Comparison of ENCODE assay signal across 10 cellular contexts in the genomic region with DNA sequence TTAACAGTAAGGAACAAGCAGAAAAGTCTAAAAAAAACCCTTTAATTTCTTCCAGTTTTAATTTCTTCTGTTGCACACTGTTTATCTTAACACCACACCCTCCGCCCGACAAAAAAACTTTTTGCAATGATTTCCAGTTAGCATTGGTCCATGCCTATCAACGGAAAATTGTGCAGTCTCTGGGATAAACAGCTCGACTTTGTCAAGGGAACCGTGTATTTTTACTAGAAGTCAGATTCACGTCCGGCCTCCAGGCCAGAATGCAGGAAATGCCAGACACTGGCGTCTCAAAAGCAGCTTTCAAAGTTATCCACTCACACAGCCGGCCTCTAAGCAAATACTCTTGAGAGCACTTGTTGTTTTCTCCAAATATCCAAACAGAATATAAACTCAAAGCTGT. TPM values are rescaled to one million over a fixed set of nuclear protein-coding genes. Genes with fewer than 3 reads are reported as not detected.
A peak's percentile ranks its signal among the peaks of the same experiment; 100 is the strongest.
DNase-seq lines count a peak whose midpoint lies in the region; ATAC-seq and TF ChIP-seq lines count a peak whose summit lies in the region.
"Had no signal": no experiment of that assay in that cellular context is flagged by ENCODE, and none has a peak within 500 bp of the region (broad histone marks: within the 10 kb centered on the region; RNA-seq: fewer than 3 reads in every experiment).

No MANE protein-coding gene starts in this region.

- peaks cover 68% of the 10 kb centered on the region for H3K4me1 Mint-ChIP-seq in activated naive CD8-positive, alpha-beta T cell treated with anti-CD3 and anti-CD28 coated beads, Interleukin-2, amount 50 U/mL, for 24 hours
- peaks cover 7% of the 10 kb centered on the region for H3K4me1 Mint-ChIP-seq in MCF 10A (ENCODE audit: insufficient read depth, unreplicated experiment)

- no peaks in the 10 kb centered on the region for H3K27me3 Mint-ChIP-seq in activated naive CD8-positive, alpha-beta T cell treated with anti-CD3 and anti-CD28 coated beads, Interleukin-2, amount 50 U/mL, for 24 hours
- H3K27me3 Mint-ChIP-seq in MCF 10A (ENCODE audit: insufficient read depth, unreplicated experiment) = no peaks in the 10 kb centered on the region

- CTCF ChIA-PET in MCF 10A (lab: Yijun Ruan, JAX) = interaction anchor here (0.8 kb wide), 1 partner anchor 23 kb away, joined by 4 read pairs; no protein-coding TSS in a partner anchor

- no peaks in the 10 kb centered on the region for H3K9me3 ChIP-seq in smooth muscle cell (replicated peaks; ENCODE audit: low read depth)

- peaks cover 54% of the 10 kb centered on the region for H3K36me3 Mint-ChIP-seq in activated naive CD8-positive, alpha-beta T cell treated with anti-CD3 and anti-CD28 coated beads, Interleukin-2, amount 50 U/mL, for 24 hours (ENCODE audit: low read depth)
- H3K36me3 Mint-ChIP-seq in MCF 10A (ENCODE audit: insufficient read depth, unreplicated experiment) = peaks cover 62% of the 10 kb centered on the region

- H4K20me1 ChIP-seq in smooth muscle cell (ENCODE audit: low read depth) = peaks cover 32% of the 10 kb centered on the region

- WGBS in smooth muscle cell (ENCODE audit: low lambda C conversion rate) = 15% methylated on average over 9 of the region's 9 CpGs

- H3K27ac ChIP-seq in smooth muscle cell (ENCODE audit: low read depth) = peak overlapping the region; percentile 73

- H3K27ac Mint-ChIP-seq in activated naive CD8-positive, alpha-beta T cell treated with anti-CD3 and anti-CD28 coated beads, Interleukin-2, amount 50 U/mL, for 24 hours = peak overlapping the region; percentile 56
- no peak overlapping the region for H3K27ac Mint-ChIP-seq in MCF 10A (ENCODE audit: low read depth, unreplicated experiment)

- H3K9me3 Mint-ChIP-seq in activated naive CD8-positive, alpha-beta T cell treated with anti-CD3 and anti-CD28 coated beads, Interleukin-2, amount 50 U/mL, for 24 hours = peaks cover 12% of the 10 kb centered on the region
- H3K9me3 Mint-ChIP-seq in MCF 10A (ENCODE audit: unreplicated experiment) = no peaks in the 10 kb centered on the region

- no peak overlapping the region for H2AFZ ChIP-seq in smooth muscle cell (ENCODE audit: low read depth)

- no peak for TF ChIP-seq CTCF in smooth muscle cell (IDR thresholded peaks at IDR 0.05; ENCODE audit: borderline replicate concordance, insufficient read depth, poor library complexity, severe bottlenecking)
- TF ChIP-seq CTCF in MCF 10A (IDR thresholded peaks at IDR 0.05; ENCODE audit: unreplicated experiment) = no peak

- intact Hi-C loops in left ventricle myocardium superior (cut with micrococcal nuclease) (no loop called here), MCF 10A (cut with micrococcal nuclease) (no loop called here)

- DNase-seq in HCEC 1CT (peak; percentile 18), left ventricle myocardium superior (no peak), smooth muscle cell (lab: John Stamatoyannopoulos, UW; ENCODE audit: unreplicated experiment) (no peak), SIG-M5 treated with dmso at 0.1 percent for 504 hours (lab: John Stamatoyannopoulos, UW; ENCODE audit: unreplicated experiment) (no peak), MCF 10A (ENCODE audit: unreplicated experiment) (no peak), DMS114 treated with DMSO at 0.1 percent for 48 hours (lab: John Stamatoyannopoulos, UW; ENCODE audit: unreplicated experiment) (no peak), NCI-H187 treated with DMSO at 0.1 percent for 48 hours (lab: John Stamatoyannopoulos, UW) (no peak)
- no peak for DNase-seq in activated naive CD8-positive, alpha-beta T cell treated with anti-CD3 and anti-CD28 coated beads, Interleukin-2, amount 50 U/mL, for 24 hours
- DNase-seq: activated naive CD4-positive, alpha-beta T cell treated with Interleukin-2 at 50 U/mL for 16 hours; PC-3 had no signal

- peaks cover 38% of the 10 kb centered on the region for H3F3A ChIP-seq in smooth muscle cell (ENCODE audit: low read depth)

- no peak overlapping the region for H3K9ac ChIP-seq in smooth muscle cell (ENCODE audit: low read depth)

- no peak overlapping the region for H3K4me3 ChIP-seq in smooth muscle cell

- H3K27me3 ChIP-seq in smooth muscle cell (ENCODE audit: low read depth) = no peaks in the 10 kb centered on the region

- ATAC-seq in activated naive CD8-positive, alpha-beta T cell treated with anti-CD3 and anti-CD28 coated beads, Interleukin-2, amount 50 U/mL, for 24 hours = no peak
- peak; percentile 30 for ATAC-seq in left ventricle myocardium superior

- no peak overlapping the region for H3K4me3 Mint-ChIP-seq in activated naive CD8-positive, alpha-beta T cell treated with anti-CD3 and anti-CD28 coated beads, Interleukin-2, amount 50 U/mL, for 24 hours
- no peak overlapping the region for H3K4me3 Mint-ChIP-seq in MCF 10A (ENCODE audit: unreplicated experiment)

- BruUV-seq in MCF 10A (replicated peaks; lab: Mats Ljungman, UMichigan) = no TSS peak

- POLR2A ChIA-PET in MCF 10A (lab: Yijun Ruan, JAX) = interaction anchor here (1.5 kb wide), 1 partner anchor 27 kb away, joined by 6 read pairs; no protein-coding TSS in a partner anchor

- H3K4me1 ChIP-seq in smooth muscle cell (ENCODE audit: low read depth) = peaks cover 13% of the 10 kb centered on the region

- H3K79me2 ChIP-seq in smooth muscle cell (ENCODE audit: low read depth) = peaks cover 3% of the 10 kb centered on the region

- H3K4me2 ChIP-seq in smooth muscle cell = peak overlapping the region; percentile 18

- peaks cover 6% of the 10 kb centered on the region for H3K36me3 ChIP-seq in smooth muscle cell (ENCODE audit: low read depth)

RNA-seq across cellular contexts. Expression of a gene that starts 0.4 kb away (rescaled TPM):
- total RNA-seq in left ventricle myocardium superior = 0.27 TPM
- 0.90 TPM in 1 of 2 replicates, not detected in the other for total RNA-seq in smooth muscle cell
- polyA plus RNA-seq in smooth muscle cell = 0.15 TPM in 1 of 2 replicates, not detected in the other
- total RNA-seq in MCF 10A (2022) = 0.05 and 0.10 TPM in 2 replicates

RNA-seq across cellular contexts. Expression of a gene that starts 36.6 kb away (rescaled TPM):
- total RNA-seq in left ventricle myocardium superior = 77.1 TPM
- 436 and 458 TPM in 2 replicates for total RNA-seq in smooth muscle cell
- 384 and 386 TPM in 2 replicates for polyA plus RNA-seq in smooth muscle cell
- 625 and 698 TPM in 2 replicates for total RNA-seq in MCF 10A (2022)

RNA-seq across cellular contexts. Expression of a gene that starts 50.9 kb away (rescaled TPM):
- total RNA-seq in left ventricle myocardium superior = not detected
- total RNA-seq in smooth muscle cell = not detected in 2 replicates
- not detected in 2 replicates for polyA plus RNA-seq in smooth muscle cell
- not detected in 2 replicates for total RNA-seq in MCF 10A (2022)
- total RNA-seq: PC-3 had no signal
